Comparison of ENCODE assay signal across 27 cellular contexts in genomic region chrX:37462346-37462745, GRCh38.
"Had no signal": no experiment of that assay in that cellular context is flagged by ENCODE, and none has a peak within 500 bp of the region (broad histone marks: within the 10 kb centered on the region; RNA-seq: fewer than 3 reads in every experiment).

No MANE protein-coding gene starts in this region.

- FAIRE-seq: colon had no signal

- H3K27me3 Mint-ChIP-seq: activated CD4-positive, alpha-beta memory T cell treated with anti-CD3 and anti-CD28 coated beads, Interleukin-2, amount 10 ng/mL, durations not matched to agents 7 days and 5 days; activated CD4-positive, alpha-beta T cell treated with anti-CD3 and anti-CD28 coated beads, Interleukin-2, amount 10 ng/mL, durations not matched to agents 7 days and 5 days; activated naive CD4-positive, alpha-beta T cell treated with anti-CD3 and anti-CD28 coated beads, Interleukin-2, amount 10 ng/mL, durations not matched to agents 7 days and 5 days; activated naive CD8-positive, alpha-beta T cell treated with anti-CD3 and anti-CD28 coated beads, Interleukin-2, amount 10 ng/mL, durations not matched to agents 7 days and 5 days had no signal

- DNase-seq: activated CD4-positive, alpha-beta memory T cell treated with anti-CD3 and anti-CD28 coated beads, Interleukin-2, amount 10 ng/mL, durations not matched to agents 7 days and 5 days; activated CD4-positive, alpha-beta T cell treated with anti-CD3 and anti-CD28 coated beads for 1 hour; activated CD4-positive, alpha-beta T cell treated with anti-CD3 and anti-CD28 coated beads for 4 hours; activated CD4-positive, alpha-beta T cell treated with anti-CD3 and anti-CD28 coated beads, Interleukin-2, amount 10 ng/mL, durations not matched to agents 7 days and 5 days; activated CD4-positive, alpha-beta T cell treated with anti-CD3 and anti-CD28 coated beads, Interleukin-2, amount 50 U/mL, for 4 hours; activated CD8-positive, alpha-beta memory T cell treated with anti-CD3 and anti-CD28 coated beads, Interleukin-2, amount 50 U/mL, for 48 hours; activated gamma-delta T cell; activated naive CD4-positive, alpha-beta T cell; activated naive CD4-positive, alpha-beta T cell treated with anti-CD3 and anti-CD28 coated beads, Interleukin-2, amount 10 ng/mL, durations not matched to agents 7 days and 5 days; activated naive CD8-positive, alpha-beta T cell treated with anti-CD3 and anti-CD28 coated beads, Interleukin-2, amount 10 ng/mL, durations not matched to agents 7 days and 5 days; activated T-cell treated with anti-CD3 and anti-CD28 coated beads for 4 hours; activated T-cell treated with anti-CD3 and anti-CD28 coated beads, Interleukin-2, amount 50 U/mL, for 24 hours; activated T-cell treated with anti-CD3 and anti-CD28 coated beads, Interleukin-2, amount 50 U/mL, for 72 hours; caudate nucleus; cortex of kidney; effector CD4-positive, alpha-beta T cell; effector memory CD8-positive, alpha-beta T cell; erythroblast; foreskin melanocyte; heart right ventricle; T-helper 2 cell had no signal

- H3K27ac Mint-ChIP-seq: activated CD4-positive, alpha-beta memory T cell treated with anti-CD3 and anti-CD28 coated beads, Interleukin-2, amount 10 ng/mL, durations not matched to agents 7 days and 5 days; activated CD4-positive, alpha-beta T cell treated with anti-CD3 and anti-CD28 coated beads, Interleukin-2, amount 10 ng/mL, durations not matched to agents 7 days and 5 days; activated naive CD4-positive, alpha-beta T cell treated with anti-CD3 and anti-CD28 coated beads, Interleukin-2, amount 10 ng/mL, durations not matched to agents 7 days and 5 days; activated naive CD4-positive, alpha-beta T cell treated with anti-CD3 and anti-CD28 coated beads, Interleukin-2, amount 50 U/mL, for 72 hours; activated naive CD8-positive, alpha-beta T cell treated with anti-CD3 and anti-CD28 coated beads, Interleukin-2, amount 10 ng/mL, durations not matched to agents 7 days and 5 days; activated T-cell treated with anti-CD3 and anti-CD28 coated beads, Interleukin-2, amount 50 U/mL, for 24 hours; activated T-cell treated with anti-CD3 and anti-CD28 coated beads, Interleukin-2, amount 50 U/mL, for 72 hours; effector memory CD8-positive, alpha-beta T cell had no signal

- ATAC-seq: activated naive CD4-positive, alpha-beta T cell treated with anti-CD3 and anti-CD28 coated beads, Interleukin-2, amount 50 U/mL, for 72 hours; activated T-cell treated with anti-CD3 and anti-CD28 coated beads, Interleukin-2, amount 50 U/mL, for 72 hours; effector memory CD8-positive, alpha-beta T cell; gastroesophageal sphincter; heart right ventricle had no signal

- H3K9me3 ChIP-seq: ascending aorta, esophagus muscularis mucosa, gastroesophageal sphincter, heart right ventricle had no signal

- H3K27ac ChIP-seq: ascending aorta, esophagus muscularis mucosa, gastroesophageal sphincter, heart right ventricle, hepatocyte had no signal

- H3K79me2 ChIP-seq: hepatocyte had no signal

- H3K27me3 ChIP-seq: ascending aorta, esophagus muscularis mucosa, gastroesophageal sphincter, hepatocyte had no signal

- H3K4me1 Mint-ChIP-seq: activated CD4-positive, alpha-beta memory T cell treated with anti-CD3 and anti-CD28 coated beads, Interleukin-2, amount 10 ng/mL, durations not matched to agents 7 days and 5 days; activated CD4-positive, alpha-beta T cell treated with anti-CD3 and anti-CD28 coated beads, Interleukin-2, amount 10 ng/mL, durations not matched to agents 7 days and 5 days; activated naive CD4-positive, alpha-beta T cell treated with anti-CD3 and anti-CD28 coated beads, Interleukin-2, amount 10 ng/mL, durations not matched to agents 7 days and 5 days; activated naive CD8-positive, alpha-beta T cell treated with anti-CD3 and anti-CD28 coated beads, Interleukin-2, amount 10 ng/mL, durations not matched to agents 7 days and 5 days had no signal

- H3K9me3 Mint-ChIP-seq: activated CD4-positive, alpha-beta memory T cell treated with anti-CD3 and anti-CD28 coated beads, Interleukin-2, amount 10 ng/mL, durations not matched to agents 7 days and 5 days; activated CD4-positive, alpha-beta T cell treated with anti-CD3 and anti-CD28 coated beads, Interleukin-2, amount 10 ng/mL, durations not matched to agents 7 days and 5 days; activated naive CD4-positive, alpha-beta T cell treated with anti-CD3 and anti-CD28 coated beads, Interleukin-2, amount 10 ng/mL, durations not matched to agents 7 days and 5 days; activated naive CD4-positive, alpha-beta T cell treated with anti-CD3 and anti-CD28 coated beads, Interleukin-2, amount 50 U/mL, for 72 hours; activated naive CD8-positive, alpha-beta T cell treated with anti-CD3 and anti-CD28 coated beads, Interleukin-2, amount 10 ng/mL, durations not matched to agents 7 days and 5 days; activated T-cell treated with anti-CD3 and anti-CD28 coated beads, Interleukin-2, amount 50 U/mL, for 24 hours had no signal

- H3K4me3 ChIP-seq: ascending aorta, esophagus muscularis mucosa, gastroesophageal sphincter, heart right ventricle, hepatocyte had no signal

- H3K4me1 ChIP-seq: ascending aorta, esophagus muscularis mucosa, gastroesophageal sphincter had no signal

- H3K36me3 Mint-ChIP-seq: activated naive CD4-positive, alpha-beta T cell treated with anti-CD3 and anti-CD28 coated beads, Interleukin-2, amount 10 ng/mL, durations not matched to agents 7 days and 5 days; activated naive CD4-positive, alpha-beta T cell treated with anti-CD3 and anti-CD28 coated beads, Interleukin-2, amount 50 U/mL, for 72 hours; activated naive CD8-positive, alpha-beta T cell treated with anti-CD3 and anti-CD28 coated beads, Interleukin-2, amount 10 ng/mL, durations not matched to agents 7 days and 5 days had no signal

- H3K4me3 Mint-ChIP-seq: activated CD4-positive, alpha-beta memory T cell treated with anti-CD3 and anti-CD28 coated beads, Interleukin-2, amount 10 ng/mL, durations not matched to agents 7 days and 5 days; activated CD4-positive, alpha-beta T cell treated with anti-CD3 and anti-CD28 coated beads, Interleukin-2, amount 10 ng/mL, durations not matched to agents 7 days and 5 days; activated naive CD4-positive, alpha-beta T cell treated with anti-CD3 and anti-CD28 coated beads, Interleukin-2, amount 10 ng/mL, durations not matched to agents 7 days and 5 days; activated naive CD8-positive, alpha-beta T cell treated with anti-CD3 and anti-CD28 coated beads, Interleukin-2, amount 10 ng/mL, durations not matched to agents 7 days and 5 days; activated T-cell treated with anti-CD3 and anti-CD28 coated beads, Interleukin-2, amount 50 U/mL, for 24 hours; activated T-cell treated with anti-CD3 and anti-CD28 coated beads, Interleukin-2, amount 50 U/mL, for 72 hours; effector memory CD8-positive, alpha-beta T cell had no signal

- H2AFZ ChIP-seq: hepatocyte had no signal

- H3K4me2 ChIP-seq: hepatocyte had no signal

- H3K36me3 ChIP-seq: ascending aorta, esophagus muscularis mucosa, gastroesophageal sphincter, heart right ventricle had no signal
